27 cellular contexts compared by ENCODE assay signal in the genomic region with DNA sequence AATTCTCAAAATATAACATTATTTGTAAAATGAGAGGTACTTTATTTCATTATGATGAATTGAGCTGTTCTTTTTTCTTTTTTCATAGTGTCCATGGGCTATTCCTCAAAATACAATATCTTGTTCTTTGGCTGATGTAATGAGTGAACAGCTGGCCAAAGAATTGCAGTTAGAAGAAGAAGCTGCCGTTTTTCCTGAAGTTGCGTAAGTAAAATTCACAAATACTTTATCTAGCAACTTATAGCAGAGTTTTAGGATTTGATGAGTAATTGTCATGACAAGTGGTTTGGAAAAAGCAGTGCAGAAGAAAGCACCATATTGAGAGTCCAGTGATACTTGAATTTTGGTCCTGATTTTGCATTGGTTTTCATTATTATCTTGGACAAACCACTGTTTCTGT.
"Had no signal": no experiment of that assay in that cellular context is flagged by ENCODE, and none has a peak within 500 bp of the region (broad histone marks: within the 10 kb centered on the region; RNA-seq: fewer than 3 reads in every experiment).

No MANE protein-coding gene starts in this region.

- ATAC-seq: activated naive CD8-positive, alpha-beta T cell treated with anti-CD3 and anti-CD28 coated beads, Interleukin-2, amount 50 U/mL, for 24 hours; activated T-cell treated with anti-CD3 and anti-CD28 coated beads, Interleukin-2, amount 50 U/mL, for 4 hours; effector memory CD8-positive, alpha-beta T cell; esophagus mucosa; foreskin keratinocyte; left lobe of liver; lower lobe of right lung; T-helper 17 cell had no signal

- H3K27me3 Mint-ChIP-seq: activated naive CD8-positive, alpha-beta T cell treated with anti-CD3 and anti-CD28 coated beads, Interleukin-2, amount 50 U/mL, for 24 hours; effector memory CD8-positive, alpha-beta T cell; naive B cell; stimulated activated naive CD8-positive, alpha-beta T cell treated with anti-CD3 and anti-CD28 coated beads, Interleukin-15, Interleukin-2, amounts not matched to agents 100 ng/mL and 50 ng/mL, for 24 hours; T-helper 17 cell had no signal

- H3K4me2 ChIP-seq: neural progenitor cell had no signal

- H2AFZ ChIP-seq: neural progenitor cell had no signal

- H3K27ac ChIP-seq: ascending aorta, foreskin keratinocyte, lower lobe of right lung, neural progenitor cell, prostate gland, right atrium auricular region, thyroid gland had no signal

- H3K27ac Mint-ChIP-seq: activated naive CD8-positive, alpha-beta T cell treated with anti-CD3 and anti-CD28 coated beads, Interleukin-2, amount 50 U/mL, for 24 hours; activated T-helper 2 cell treated with anti-CD3 and anti-CD28 coated beads, Interferon-gamma antibody, Interleukin-2, Interleukin-4, amounts not matched to agents 10 μg/mL and 5 μg/mL and 100 μg/mL, durations not matched to agents 14 hours and 24 hours and 36 hours; neural progenitor cell; stimulated activated naive CD8-positive, alpha-beta T cell treated with anti-CD3 and anti-CD28 coated beads, Interleukin-15, Interleukin-2, amounts not matched to agents 100 ng/mL and 50 ng/mL, for 24 hours had no signal

- H3K4me1 Mint-ChIP-seq: neural progenitor cell had no signal

- H3K27me3 ChIP-seq: ascending aorta, foreskin keratinocyte, neural progenitor cell, right atrium auricular region, thyroid gland had no signal

- H3K4me1 ChIP-seq: foreskin keratinocyte, neural progenitor cell had no signal

- H3K9me3 ChIP-seq: ascending aorta, lower lobe of right lung, prostate gland, right atrium auricular region, thyroid gland had no signal

- H3K9me3 Mint-ChIP-seq: activated naive CD8-positive, alpha-beta T cell treated with anti-CD3 and anti-CD28 coated beads, Interleukin-2, amount 50 U/mL, for 24 hours; activated T-cell treated with anti-CD3 and anti-CD28 coated beads, Interleukin-2, amount 50 U/mL, for 4 hours; activated T-helper 2 cell treated with anti-CD3 and anti-CD28 coated beads, Interferon-gamma antibody, Interleukin-2, Interleukin-4, amounts not matched to agents 10 μg/mL and 5 μg/mL and 100 μg/mL, durations not matched to agents 14 hours and 24 hours and 36 hours; effector memory CD8-positive, alpha-beta T cell; naive B cell; neural progenitor cell; stimulated activated naive CD8-positive, alpha-beta T cell treated with anti-CD3 and anti-CD28 coated beads, Interleukin-15, Interleukin-2, amounts not matched to agents 100 ng/mL and 50 ng/mL, for 24 hours had no signal

- H3K9ac ChIP-seq: neural progenitor cell had no signal

- H3K4me3 ChIP-seq: ascending aorta, lower lobe of right lung, neural progenitor cell, prostate gland, right atrium auricular region, thyroid gland had no signal

- DNase-seq: activated CD4-positive, alpha-beta T cell treated with anti-CD3 and anti-CD28 coated beads for 4 hours; activated CD4-positive, alpha-beta T cell treated with anti-CD3 and anti-CD28 coated beads, Interleukin-2, amount 50 U/mL, for 48 hours; activated CD4-positive, CD25-positive, alpha-beta regulatory T cell; activated CD8-positive, alpha-beta memory T cell treated with anti-CD3 and anti-CD28 coated beads, Interleukin-2, amount 50 U/mL, for 48 hours; activated naive CD4-positive, alpha-beta T cell; activated naive CD8-positive, alpha-beta T cell treated with anti-CD3 and anti-CD28 coated beads, Interleukin-2, amount 50 U/mL, for 24 hours; activated T-cell treated with anti-CD3 and anti-CD28 coated beads, Interleukin-2, amount 50 U/mL, for 4 hours; central memory CD4-positive, alpha-beta T cell; effector memory CD8-positive, alpha-beta T cell; foreskin keratinocyte; kidney; lower lobe of right lung; naive B cell; stimulated activated CD4-positive, alpha-beta T cell treated with anti-CD3 and anti-CD28 coated beads, Interleukin-12 subunit alpha, Interleukin-12 subunit beta, amount 100 ng/mL, for 4 hours; stimulated activated CD4-positive, alpha-beta T cell treated with anti-CD3 and anti-CD28 coated beads, Interleukin-1b, Interleukin-23, amount 100 ng/mL, for 48 hours; substantia nigra; SW 1271; T-helper 17 cell; thyroid gland had no signal

- H3K4me3 Mint-ChIP-seq: activated naive CD8-positive, alpha-beta T cell treated with anti-CD3 and anti-CD28 coated beads, Interleukin-2, amount 50 U/mL, for 24 hours; activated T-cell treated with anti-CD3 and anti-CD28 coated beads, Interleukin-2, amount 50 U/mL, for 4 hours; effector memory CD8-positive, alpha-beta T cell; neural progenitor cell; stimulated activated naive CD8-positive, alpha-beta T cell treated with anti-CD3 and anti-CD28 coated beads, Interleukin-15, Interleukin-2, amounts not matched to agents 100 ng/mL and 50 ng/mL, for 24 hours; T-helper 17 cell had no signal
